Comparison of ENCODE assay signal across 28 cellular contexts in genomic region chr7:45581271-45581780, GRCh38. TPM values are rescaled to one million over a fixed set of nuclear protein-coding genes. Genes with fewer than 3 reads are reported as not detected.
"Had no signal": no experiment of that assay in that cellular context is flagged by ENCODE, and none has a peak within 500 bp of the region (broad histone marks: within the 10 kb centered on the region; RNA-seq: fewer than 3 reads in every experiment).

No MANE protein-coding gene starts in this region.

- DNase-seq: activated CD4-positive, alpha-beta T cell treated with anti-CD3 and anti-CD28 coated beads for 48 hours; activated CD4-positive, alpha-beta T cell treated with anti-CD3 and anti-CD28 coated beads, Interleukin-2, amount 50 U/mL, for 48 hours; activated naive CD4-positive, alpha-beta T cell treated with anti-CD3 and anti-CD28 coated beads for 36 hours; activated naive CD8-positive, alpha-beta T cell treated with anti-CD3 and anti-CD28 coated beads for 36 hours; activated T-cell treated with anti-CD3 and anti-CD28 coated beads, Interleukin-2, amount 50 U/mL, for 48 hours; adrenal gland; brain microvascular endothelial cell; esophagus squamous epithelium; foreskin melanocyte; left cardiac atrium; mammary epithelial cell; naive B cell; retina; stimulated activated CD4-positive, alpha-beta T cell treated with anti-CD3 and anti-CD28 coated beads, Interleukin-15, amount 100 ng/mL, for 24 hours; stimulated activated CD4-positive, alpha-beta T cell treated with anti-CD3 and anti-CD28 coated beads, Interleukin-2, amount 100 ng/mL, for 24 hours; stimulated activated naive B cell treated with anti-CD40 and anti-IgM and Interleukin-4, amounts not matched to agents 10 μg/mL and 1 μg/mL and 100 μg/mL, for 72 hours; T1000 had no signal

- H3K4me3 ChIP-seq: adrenal gland, ascending aorta, esophagus squamous epithelium, pancreas, prostate gland, smooth muscle cell, tibial nerve had no signal

- H3K27ac ChIP-seq: adrenal gland, ascending aorta, brain microvascular endothelial cell, epithelial cell of prostate, esophagus squamous epithelium, pancreas, prostate gland, tibial nerve, WERI-Rb-1 had no signal

- H3K36me3 Mint-ChIP-seq: activated naive CD8-positive, alpha-beta T cell treated with anti-CD3 and anti-CD28 coated beads for 36 hours; mesothelial cell of epicardium; naive B cell; stimulated activated naive B cell treated with anti-CD40 and anti-IgM and Interleukin-4, amounts not matched to agents 10 μg/mL and 1 μg/mL and 100 μg/mL, for 72 hours had no signal

- H3K9me3 ChIP-seq: adrenal gland, ascending aorta, esophagus squamous epithelium, pancreas, prostate gland, tibial nerve had no signal

- H3K4me1 Mint-ChIP-seq: activated naive CD8-positive, alpha-beta T cell treated with anti-CD3 and anti-CD28 coated beads for 36 hours; naive B cell; stimulated activated naive B cell treated with anti-CD40 and anti-IgM and Interleukin-4, amounts not matched to agents 10 μg/mL and 1 μg/mL and 100 μg/mL, for 72 hours; T-helper 17 cell had no signal

- H3K36me3 ChIP-seq: adrenal gland, ascending aorta, brain microvascular endothelial cell, esophagus squamous epithelium, pancreas, prostate gland, tibial nerve, WERI-Rb-1 had no signal

- H3K4me1 ChIP-seq: adrenal gland, ascending aorta, esophagus squamous epithelium, pancreas, prostate gland had no signal

- H3K27me3 ChIP-seq: adrenal gland, ascending aorta, pancreas, tibial nerve had no signal

- H3K4me3 Mint-ChIP-seq: activated naive CD4-positive, alpha-beta T cell treated with anti-CD3 and anti-CD28 coated beads for 36 hours; activated naive CD8-positive, alpha-beta T cell treated with anti-CD3 and anti-CD28 coated beads for 36 hours; mesothelial cell of epicardium; naive B cell; nephron progenitor cell; stimulated activated naive B cell treated with anti-CD40 and anti-IgM and Interleukin-4, amounts not matched to agents 10 μg/mL and 1 μg/mL and 100 μg/mL, for 72 hours; T-helper 17 cell had no signal

- ATAC-seq: activated CD4-positive, CD25-positive, alpha-beta regulatory T cell treated with anti-CD3 and anti-CD28 coated beads, Interleukin-2, amount 50 U/mL, for 24 hours; left cardiac atrium; T-helper 17 cell had no signal

- H3K9me3 Mint-ChIP-seq: activated naive CD4-positive, alpha-beta T cell treated with anti-CD3 and anti-CD28 coated beads for 36 hours; activated naive CD8-positive, alpha-beta T cell treated with anti-CD3 and anti-CD28 coated beads for 36 hours; mesothelial cell of epicardium; naive B cell; nephron progenitor cell; stimulated activated naive B cell treated with anti-CD40 and anti-IgM and Interleukin-4, amounts not matched to agents 10 μg/mL and 1 μg/mL and 100 μg/mL, for 72 hours had no signal

- H3K27ac Mint-ChIP-seq: activated naive CD4-positive, alpha-beta T cell treated with anti-CD3 and anti-CD28 coated beads for 36 hours; activated naive CD8-positive, alpha-beta T cell treated with anti-CD3 and anti-CD28 coated beads for 36 hours; mesothelial cell of epicardium; naive B cell; nephron progenitor cell; stimulated activated naive B cell treated with anti-CD40 and anti-IgM and Interleukin-4, amounts not matched to agents 10 μg/mL and 1 μg/mL and 100 μg/mL, for 72 hours; T-helper 17 cell had no signal

RNA-seq across cellular contexts. Expression of gene ADCY1, which starts 7.2 kb away (rescaled TPM):
- total RNA-seq: T-helper 17 cell had no signal
- polyA plus RNA-seq: smooth muscle cell had no signal
